ENCODE assay signal across 5 cellular contexts in the genomic region with DNA sequence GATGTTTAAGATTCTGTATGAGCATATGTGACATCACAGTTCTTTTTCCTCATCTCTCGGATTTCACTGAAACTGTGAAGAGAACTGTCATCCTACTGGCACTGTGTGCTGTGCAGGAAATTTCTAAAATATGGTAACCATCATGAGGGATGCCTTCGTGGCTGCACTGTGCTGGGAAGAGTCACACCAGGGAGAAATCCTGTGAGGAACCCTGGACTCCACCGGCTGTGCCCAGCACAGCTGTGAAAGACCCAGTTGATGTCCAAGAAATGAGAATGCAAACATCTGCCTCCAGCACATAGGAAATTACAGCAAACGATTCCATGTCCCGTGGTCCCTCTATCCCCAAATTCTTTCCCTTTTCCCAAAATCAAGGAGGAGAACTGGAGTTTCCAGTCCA.
DNase-seq lines count a peak whose midpoint lies in the region; ATAC-seq, FAIRE-seq and TF ChIP-seq lines count a peak whose summit lies in the region.
"Not testable (repeated sequence)": the region's sequence is repeated elsewhere in the genome, so short reads cannot be mapped to it uniquely, and the experiment has no call there.

No MANE protein-coding gene starts in this region.

- H3K36me3 Mint-ChIP-seq in osteocyte (ENCODE audit: unreplicated experiment); stimulated activated memory B cell treated with anti-CD40 and anti-IgM and Interleukin-4, amounts not matched to agents 10 μg/mL and 1 μg/mL and 100 μg/mL, for 72 hours: not testable (repeated sequence)

- not testable (repeated sequence) for FAIRE-seq in kidney (lab: Jason Lieb, UNC)

- H3K27ac ChIP-seq in kidney (ENCODE audit: low read depth in 2 of 2, low read length in 2 of 2) = not testable (repeated sequence)

- H3K4me3 ChIP-seq in kidney (ENCODE audit: low read length in 2 of 2) = not testable (repeated sequence)

- DNase-seq in activated naive CD4-positive, alpha-beta T cell treated with anti-CD3 and anti-CD28 coated beads, Interleukin-2, amount 50 U/mL, for 16 hours = peak; percentile 8
- DNase-seq in ecto neural progenitor cell (ENCODE audit: low spot score) (peak; percentile 25), kidney (peak; percentile 32), osteocyte (ENCODE audit: extremely low spot score, unreplicated experiment) (peak; percentile 83)

- H3K4me1 Mint-ChIP-seq in osteocyte (ENCODE audit: unreplicated experiment); stimulated activated memory B cell treated with anti-CD40 and anti-IgM and Interleukin-4, amounts not matched to agents 10 μg/mL and 1 μg/mL and 100 μg/mL, for 72 hours: not testable (repeated sequence)

- not testable (repeated sequence) for H3K36me3 ChIP-seq in kidney (ENCODE audit: control insufficient read depth in 1 of 2, insufficient read depth in 2 of 2, low read length in 2 of 2)

- H3K4me3 Mint-ChIP-seq in osteocyte (ENCODE audit: unreplicated experiment); stimulated activated memory B cell treated with anti-CD40 and anti-IgM and Interleukin-4, amounts not matched to agents 10 μg/mL and 1 μg/mL and 100 μg/mL, for 72 hours: not testable (repeated sequence)

- intact Hi-C loops in kidney (cut with DNase I) = not testable (repeated sequence)

- not testable (repeated sequence) for H3K27me3 Mint-ChIP-seq in osteocyte (ENCODE audit: unreplicated experiment); stimulated activated memory B cell treated with anti-CD40 and anti-IgM and Interleukin-4, amounts not matched to agents 10 μg/mL and 1 μg/mL and 100 μg/mL, for 72 hours

- H3K9me3 ChIP-seq in kidney (ENCODE audit: control insufficient read depth in 1 of 2, low read length in 2 of 2) = not testable (repeated sequence)

- TF ChIP-seq CTCF in kidney (IDR thresholded peaks at IDR 0.05; ENCODE audit: borderline replicate concordance, extremely low read depth, insufficient read depth); osteocyte (IDR thresholded peaks at IDR 0.05): not testable (repeated sequence)

- peak; percentile 26 for ATAC-seq in stimulated activated memory B cell treated with anti-CD40 and anti-IgM and Interleukin-4, amounts not matched to agents 10 μg/mL and 1 μg/mL and 100 μg/mL, for 72 hours

- not testable (repeated sequence) for H3K27ac Mint-ChIP-seq in osteocyte (ENCODE audit: unreplicated experiment); stimulated activated memory B cell treated with anti-CD40 and anti-IgM and Interleukin-4, amounts not matched to agents 10 μg/mL and 1 μg/mL and 100 μg/mL, for 72 hours

- not testable (repeated sequence) for H3K9me3 Mint-ChIP-seq in osteocyte (ENCODE audit: unreplicated experiment); stimulated activated memory B cell treated with anti-CD40 and anti-IgM and Interleukin-4, amounts not matched to agents 10 μg/mL and 1 μg/mL and 100 μg/mL, for 72 hours

- not testable (repeated sequence) for H3K9ac ChIP-seq in kidney (ENCODE audit: low read length in 2 of 2)

- H3K4me1 ChIP-seq in kidney (ENCODE audit: control insufficient read depth in 1 of 2, insufficient read depth in 1 of 2, low read depth in 1 of 2, low read length in 2 of 2) = not testable (repeated sequence)

Comparison
In these comparisons a context has a peak if more than half of its experiments do, and no peak if none do; other contexts are left out.
1. DNase-seq: peak in every context shown above with its lines; median percentile 83 in osteocyte; 32 in kidney; 25 in ecto neural progenitor cell; 8 in activated naive CD4-positive, alpha-beta T cell treated with anti-CD3 and anti-CD28 coated beads, Interleukin-2, amount 50 U/mL, for 16 hours.